Comparison of ENCODE assay signal across 1 cellular context in the genomic region with DNA sequence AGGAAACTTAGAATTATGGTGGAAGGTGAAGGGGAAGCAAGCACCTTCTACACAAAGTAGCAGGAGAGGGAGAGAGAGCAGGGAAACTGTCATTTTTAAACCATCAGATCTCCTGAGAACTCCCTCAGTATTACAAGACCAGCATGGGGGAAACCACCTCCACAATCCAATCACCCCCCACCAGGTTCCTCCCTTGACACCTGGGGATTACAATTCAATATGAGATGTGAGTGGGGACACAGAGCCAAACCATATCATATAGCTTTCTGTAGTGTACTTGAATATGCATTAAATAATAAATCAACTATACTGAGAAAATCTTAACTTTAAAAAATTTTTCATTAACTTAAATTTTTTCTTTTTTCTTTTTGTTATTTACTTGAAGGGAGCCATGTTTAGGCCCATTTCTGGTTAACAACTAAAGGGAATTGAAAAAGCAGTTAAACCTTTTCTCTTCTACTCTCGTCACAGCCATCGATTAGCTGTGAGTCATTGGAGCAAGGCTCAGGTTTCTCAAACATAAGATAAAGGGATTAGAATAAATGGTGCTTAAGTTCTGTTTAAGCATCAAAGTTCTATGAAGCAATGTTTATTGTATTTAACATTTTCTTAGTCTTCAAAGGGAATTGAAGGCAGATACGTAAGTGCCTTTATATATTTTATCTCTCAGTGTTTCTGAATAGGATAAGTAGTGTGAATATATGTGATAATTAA.
A peak's percentile ranks its signal among the peaks of the same experiment; 100 is the strongest.
TF ChIP-seq lines count a peak whose summit lies in the region.

No MANE protein-coding gene starts in this region.

TF ChIP-seq in HepG2, 621 proteins besides CTCF, POLR2A, EP300 and RAD21 (continued from another document and continues in another):
- TF ChIP-seq, protein P1, sequence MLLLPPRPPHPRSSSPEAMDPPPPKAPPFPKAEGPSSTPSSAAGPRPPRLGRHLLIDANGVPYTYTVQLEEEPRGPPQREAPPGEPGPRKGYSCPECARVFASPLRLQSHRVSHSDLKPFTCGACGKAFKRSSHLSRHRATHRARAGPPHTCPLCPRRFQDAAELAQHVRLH (CRISPR knock-in tag; IDR thresholded peaks at IDR 0.05; ENCODE audit: borderline replicate concordance, low read depth), result no peak
- TF ChIP-seq CENPT (CRISPR knock-in tag; IDR thresholded peaks at IDR 0.05; ENCODE audit: low read depth) (no peak), GATAD2A (CRISPR knock-in tag; IDR thresholded peaks at IDR 0.05) (peak; percentile 97), SOX5 (CRISPR knock-in tag; IDR thresholded peaks at IDR 0.05; ENCODE audit: borderline replicate concordance) (peak; percentile 92), ZNF296 (CRISPR knock-in tag; conservative IDR thresholded peaks at IDR 0.05) (no peak), SAFB2 (CRISPR knock-in tag; IDR thresholded peaks at IDR 0.05; ENCODE audit: borderline replicate concordance, low read depth) (no peak), KDM6A (CRISPR knock-in tag; IDR thresholded peaks at IDR 0.05; ENCODE audit: low read depth) (peak; percentile 69), ZNF549 (CRISPR knock-in tag; IDR thresholded peaks at IDR 0.05) (no peak), ZNF234 (CRISPR knock-in tag; conservative IDR thresholded peaks at IDR 0.05) (no peak), TOPORS (CRISPR knock-in tag; IDR thresholded peaks at IDR 0.05) (no peak; the same call in 1 of the 2 replicates), ISX (CRISPR knock-in tag; conservative IDR thresholded peaks at IDR 0.05) (no peak), SP140L (CRISPR knock-in tag; IDR thresholded peaks at IDR 0.05; ENCODE audit: borderline replicate concordance) (no peak), ZBTB21 (CRISPR knock-in tag; IDR thresholded peaks at IDR 0.05) (no peak), NFIB (CRISPR knock-in tag; IDR thresholded peaks at IDR 0.05; ENCODE audit: borderline replicate concordance) (no peak), ISL2 (CRISPR knock-in tag; IDR thresholded peaks at IDR 0.05) (peak; percentile 99), ZNF614 (CRISPR knock-in tag; IDR thresholded peaks at IDR 0.05; ENCODE audit: borderline replicate concordance) (no peak; the same call in 1 of the 2 replicates), HNF4A (CRISPR knock-in tag; IDR thresholded peaks at IDR 0.05) (peak; percentile 91), MBD4 (IDR thresholded peaks at IDR 0.05; ENCODE audit: borderline replicate concordance, low read length) (peak; percentile 97), TRIM24 (CRISPR knock-in tag; IDR thresholded peaks at IDR 0.05) (0 out of 2 replicates have a peak, but pooled peaks have one; percentile 35), HCFC1 (IDR thresholded peaks at IDR 0.05; ENCODE audit: low read depth, low read length) (no peak), KLF13 (CRISPR knock-in tag; IDR thresholded peaks at IDR 0.05) (no peak), TBX3 (IDR thresholded peaks at IDR 0.05; ENCODE audit: borderline replicate concordance) (peak; percentile 82; the same call in 1 of the 2 replicates), TP53 (CRISPR knock-in tag; conservative IDR thresholded peaks at IDR 0.05) (no peak), SMAD9 (CRISPR knock-in tag; IDR thresholded peaks at IDR 0.05) (no peak), POLR2AphosphoS5 (IDR thresholded peaks at IDR 0.05; ENCODE audit: low read depth, low read length) (no peak; the same call in 1 of the 2 replicates), KLF15 (CRISPR knock-in tag; IDR thresholded peaks at IDR 0.05; ENCODE audit: borderline replicate concordance) (no peak), BCL6 (CRISPR knock-in tag; IDR thresholded peaks at IDR 0.05) (peak; percentile 85), ZNF446 (CRISPR knock-in tag; IDR thresholded peaks at IDR 0.05) (no peak), GPN1 (CRISPR knock-in tag; IDR thresholded peaks at IDR 0.05; ENCODE audit: borderline replicate concordance) (no peak), MBNL3 (CRISPR knock-in tag; conservative IDR thresholded peaks at IDR 0.05) (no peak), CHD4 (IDR thresholded peaks at IDR 0.05; ENCODE audit: borderline replicate concordance, low read length) (peak; percentile 32; the same call in 1 of the 2 replicates), ZNF10 (CRISPR knock-in tag; IDR thresholded peaks at IDR 0.05; ENCODE audit: borderline replicate concordance, low read depth) (no peak), STAG1 (CRISPR knock-in tag; IDR thresholded peaks at IDR 0.05) (peak; percentile 36), RFX1 (IDR thresholded peaks at IDR 0.05) (no peak), U2AF1 (optimal IDR thresholded peaks at IDR 0.05; ENCODE audit: low read depth, low read length) (no peak), NR3C1 (CRISPR knock-in tag; IDR thresholded peaks at IDR 0.05) (no peak), ZFP1 (CRISPR knock-in tag; IDR thresholded peaks at IDR 0.05) (peak; percentile 78)
- TF ChIP-seq, protein P2, sequence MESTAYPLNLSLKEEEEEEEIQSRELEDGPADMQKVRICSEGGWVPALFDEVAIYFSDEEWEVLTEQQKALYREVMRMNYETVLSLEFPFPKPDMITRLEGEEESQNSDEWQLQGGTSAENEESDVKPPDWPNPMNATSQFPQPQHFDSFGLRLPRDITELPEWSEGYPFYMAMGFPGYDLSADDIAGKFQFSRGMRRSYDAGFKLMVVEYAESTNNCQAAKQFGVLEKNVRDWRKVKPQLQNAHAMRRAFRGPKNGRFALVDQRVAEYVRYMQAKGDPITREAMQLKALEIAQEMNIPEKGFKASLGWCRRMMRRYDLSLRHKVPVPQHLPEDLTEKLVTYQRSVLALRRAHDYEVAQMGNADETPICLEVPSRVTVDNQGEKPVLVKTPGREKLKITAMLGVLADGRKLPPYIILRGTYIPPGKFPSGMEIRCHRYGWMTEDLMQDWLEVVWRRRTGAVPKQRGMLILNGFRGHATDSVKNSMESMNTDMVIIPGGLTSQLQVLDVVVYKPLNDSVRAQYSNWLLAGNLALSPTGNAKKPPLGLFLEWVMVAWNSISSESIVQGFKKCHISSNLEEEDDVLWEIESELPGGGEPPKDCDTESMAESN (CRISPR knock-in tag; conservative IDR thresholded peaks at IDR 0.05), result peak; percentile 31; the same call in 1 of the 2 replicates
- TF ChIP-seq, protein P3, sequence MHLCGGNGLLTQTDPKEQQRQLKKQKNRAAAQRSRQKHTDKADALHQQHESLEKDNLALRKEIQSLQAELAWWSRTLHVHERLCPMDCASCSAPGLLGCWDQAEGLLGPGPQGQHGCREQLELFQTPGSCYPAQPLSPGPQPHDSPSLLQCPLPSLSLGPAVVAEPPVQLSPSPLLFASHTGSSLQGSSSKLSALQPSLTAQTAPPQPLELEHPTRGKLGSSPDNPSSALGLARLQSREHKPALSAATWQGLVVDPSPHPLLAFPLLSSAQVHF (CRISPR knock-in tag; IDR thresholded peaks at IDR 0.05), result no peak
- TF ChIP-seq, protein P4, sequence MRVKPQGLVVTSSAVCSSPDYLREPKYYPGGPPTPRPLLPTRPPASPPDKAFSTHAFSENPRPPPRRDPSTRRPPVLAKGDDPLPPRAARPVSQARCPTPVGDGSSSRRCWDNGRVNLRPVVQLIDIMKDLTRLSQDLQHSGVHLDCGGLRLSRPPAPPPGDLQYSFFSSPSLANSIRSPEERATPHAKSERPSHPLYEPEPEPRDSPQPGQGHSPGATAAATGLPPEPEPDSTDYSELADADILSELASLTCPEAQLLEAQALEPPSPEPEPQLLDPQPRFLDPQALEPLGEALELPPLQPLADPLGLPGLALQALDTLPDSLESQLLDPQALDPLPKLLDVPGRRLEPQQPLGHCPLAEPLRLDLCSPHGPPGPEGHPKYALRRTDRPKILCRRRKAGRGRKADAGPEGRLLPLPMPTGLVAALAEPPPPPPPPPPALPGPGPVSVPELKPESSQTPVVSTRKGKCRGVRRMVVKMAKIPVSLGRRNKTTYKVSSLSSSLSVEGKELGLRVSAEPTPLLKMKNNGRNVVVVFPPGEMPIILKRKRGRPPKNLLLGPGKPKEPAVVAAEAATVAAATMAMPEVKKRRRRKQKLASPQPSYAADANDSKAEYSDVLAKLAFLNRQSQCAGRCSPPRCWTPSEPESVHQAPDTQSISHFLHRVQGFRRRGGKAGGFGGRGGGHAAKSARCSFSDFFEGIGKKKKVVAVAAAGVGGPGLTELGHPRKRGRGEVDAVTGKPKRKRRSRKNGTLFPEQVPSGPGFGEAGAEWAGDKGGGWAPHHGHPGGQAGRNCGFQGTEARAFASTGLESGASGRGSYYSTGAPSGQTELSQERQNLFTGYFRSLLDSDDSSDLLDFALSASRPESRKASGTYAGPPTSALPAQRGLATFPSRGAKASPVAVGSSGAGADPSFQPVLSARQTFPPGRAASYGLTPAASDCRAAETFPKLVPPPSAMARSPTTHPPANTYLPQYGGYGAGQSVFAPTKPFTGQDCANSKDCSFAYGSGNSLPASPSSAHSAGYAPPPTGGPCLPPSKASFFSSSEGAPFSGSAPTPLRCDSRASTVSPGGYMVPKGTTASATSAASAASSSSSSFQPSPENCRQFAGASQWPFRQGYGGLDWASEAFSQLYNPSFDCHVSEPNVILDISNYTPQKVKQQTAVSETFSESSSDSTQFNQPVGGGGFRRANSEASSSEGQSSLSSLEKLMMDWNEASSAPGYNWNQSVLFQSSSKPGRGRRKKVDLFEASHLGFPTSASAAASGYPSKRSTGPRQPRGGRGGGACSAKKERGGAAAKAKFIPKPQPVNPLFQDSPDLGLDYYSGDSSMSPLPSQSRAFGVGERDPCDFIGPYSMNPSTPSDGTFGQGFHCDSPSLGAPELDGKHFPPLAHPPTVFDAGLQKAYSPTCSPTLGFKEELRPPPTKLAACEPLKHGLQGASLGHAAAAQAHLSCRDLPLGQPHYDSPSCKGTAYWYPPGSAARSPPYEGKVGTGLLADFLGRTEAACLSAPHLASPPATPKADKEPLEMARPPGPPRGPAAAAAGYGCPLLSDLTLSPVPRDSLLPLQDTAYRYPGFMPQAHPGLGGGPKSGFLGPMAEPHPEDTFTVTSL (CRISPR knock-in tag; IDR thresholded peaks at IDR 0.05; ENCODE audit: borderline replicate concordance), result peak; percentile 98; the same call in 1 of the 2 replicates
- TF ChIP-seq, protein P5, sequence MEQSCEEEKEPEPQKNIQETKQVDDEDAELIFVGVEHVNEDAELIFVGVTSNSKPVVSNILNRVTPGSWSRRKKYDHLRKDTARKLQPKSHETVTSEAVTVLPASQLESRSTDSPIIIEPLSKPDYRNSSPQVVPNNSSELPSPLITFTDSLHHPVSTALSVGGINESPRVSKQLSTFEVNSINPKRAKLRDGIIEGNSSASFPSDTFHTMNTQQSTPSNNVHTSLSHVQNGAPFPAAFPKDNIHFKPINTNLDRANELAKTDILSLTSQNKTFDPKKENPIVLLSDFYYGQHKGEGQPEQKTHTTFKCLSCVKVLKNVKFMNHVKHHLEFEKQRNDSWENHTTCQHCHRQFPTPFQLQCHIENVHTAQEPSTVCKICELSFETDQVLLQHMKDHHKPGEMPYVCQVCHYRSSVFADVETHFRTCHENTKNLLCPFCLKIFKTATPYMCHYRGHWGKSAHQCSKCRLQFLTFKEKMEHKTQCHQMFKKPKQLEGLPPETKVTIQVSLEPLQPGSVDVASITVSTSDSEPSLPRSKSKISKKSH (CRISPR knock-in tag; IDR thresholded peaks at IDR 0.05; ENCODE audit: borderline replicate concordance), result no peak
- TF ChIP-seq, protein P6, sequence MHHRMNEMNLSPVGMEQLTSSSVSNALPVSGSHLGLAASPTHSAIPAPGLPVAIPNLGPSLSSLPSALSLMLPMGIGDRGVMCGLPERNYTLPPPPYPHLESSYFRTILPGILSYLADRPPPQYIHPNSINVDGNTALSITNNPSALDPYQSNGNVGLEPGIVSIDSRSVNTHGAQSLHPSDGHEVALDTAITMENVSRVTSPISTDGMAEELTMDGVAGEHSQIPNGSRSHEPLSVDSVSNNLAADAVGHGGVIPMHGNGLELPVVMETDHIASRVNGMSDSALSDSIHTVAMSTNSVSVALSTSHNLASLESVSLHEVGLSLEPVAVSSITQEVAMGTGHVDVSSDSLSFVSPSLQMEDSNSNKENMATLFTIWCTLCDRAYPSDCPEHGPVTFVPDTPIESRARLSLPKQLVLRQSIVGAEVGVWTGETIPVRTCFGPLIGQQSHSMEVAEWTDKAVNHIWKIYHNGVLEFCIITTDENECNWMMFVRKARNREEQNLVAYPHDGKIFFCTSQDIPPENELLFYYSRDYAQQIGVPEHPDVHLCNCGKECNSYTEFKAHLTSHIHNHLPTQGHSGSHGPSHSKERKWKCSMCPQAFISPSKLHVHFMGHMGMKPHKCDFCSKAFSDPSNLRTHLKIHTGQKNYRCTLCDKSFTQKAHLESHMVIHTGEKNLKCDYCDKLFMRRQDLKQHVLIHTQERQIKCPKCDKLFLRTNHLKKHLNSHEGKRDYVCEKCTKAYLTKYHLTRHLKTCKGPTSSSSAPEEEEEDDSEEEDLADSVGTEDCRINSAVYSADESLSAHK (CRISPR knock-in tag; IDR thresholded peaks at IDR 0.05; ENCODE audit: borderline replicate concordance), result no peak
- TF ChIP-seq, protein P7, sequence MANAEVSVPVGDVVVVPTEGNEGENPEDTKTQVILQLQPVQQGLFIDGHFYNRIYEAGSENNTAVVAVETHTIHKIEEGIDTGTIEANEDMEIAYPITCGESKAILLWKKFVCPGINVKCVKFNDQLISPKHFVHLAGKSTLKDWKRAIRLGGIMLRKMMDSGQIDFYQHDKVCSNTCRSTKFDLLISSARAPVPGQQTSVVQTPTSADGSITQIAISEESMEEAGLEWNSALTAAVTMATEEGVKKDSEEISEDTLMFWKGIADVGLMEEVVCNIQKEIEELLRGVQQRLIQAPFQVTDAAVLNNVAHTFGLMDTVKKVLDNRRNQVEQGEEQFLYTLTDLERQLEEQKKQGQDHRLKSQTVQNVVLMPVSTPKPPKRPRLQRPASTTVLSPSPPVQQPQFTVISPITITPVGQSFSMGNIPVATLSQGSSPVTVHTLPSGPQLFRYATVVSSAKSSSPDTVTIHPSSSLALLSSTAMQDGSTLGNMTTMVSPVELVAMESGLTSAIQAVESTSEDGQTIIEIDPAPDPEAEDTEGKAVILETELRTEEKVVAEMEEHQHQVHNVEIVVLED (CRISPR knock-in tag; IDR thresholded peaks at IDR 0.05; ENCODE audit: borderline replicate concordance), result no peak
- TF ChIP-seq, protein P8, sequence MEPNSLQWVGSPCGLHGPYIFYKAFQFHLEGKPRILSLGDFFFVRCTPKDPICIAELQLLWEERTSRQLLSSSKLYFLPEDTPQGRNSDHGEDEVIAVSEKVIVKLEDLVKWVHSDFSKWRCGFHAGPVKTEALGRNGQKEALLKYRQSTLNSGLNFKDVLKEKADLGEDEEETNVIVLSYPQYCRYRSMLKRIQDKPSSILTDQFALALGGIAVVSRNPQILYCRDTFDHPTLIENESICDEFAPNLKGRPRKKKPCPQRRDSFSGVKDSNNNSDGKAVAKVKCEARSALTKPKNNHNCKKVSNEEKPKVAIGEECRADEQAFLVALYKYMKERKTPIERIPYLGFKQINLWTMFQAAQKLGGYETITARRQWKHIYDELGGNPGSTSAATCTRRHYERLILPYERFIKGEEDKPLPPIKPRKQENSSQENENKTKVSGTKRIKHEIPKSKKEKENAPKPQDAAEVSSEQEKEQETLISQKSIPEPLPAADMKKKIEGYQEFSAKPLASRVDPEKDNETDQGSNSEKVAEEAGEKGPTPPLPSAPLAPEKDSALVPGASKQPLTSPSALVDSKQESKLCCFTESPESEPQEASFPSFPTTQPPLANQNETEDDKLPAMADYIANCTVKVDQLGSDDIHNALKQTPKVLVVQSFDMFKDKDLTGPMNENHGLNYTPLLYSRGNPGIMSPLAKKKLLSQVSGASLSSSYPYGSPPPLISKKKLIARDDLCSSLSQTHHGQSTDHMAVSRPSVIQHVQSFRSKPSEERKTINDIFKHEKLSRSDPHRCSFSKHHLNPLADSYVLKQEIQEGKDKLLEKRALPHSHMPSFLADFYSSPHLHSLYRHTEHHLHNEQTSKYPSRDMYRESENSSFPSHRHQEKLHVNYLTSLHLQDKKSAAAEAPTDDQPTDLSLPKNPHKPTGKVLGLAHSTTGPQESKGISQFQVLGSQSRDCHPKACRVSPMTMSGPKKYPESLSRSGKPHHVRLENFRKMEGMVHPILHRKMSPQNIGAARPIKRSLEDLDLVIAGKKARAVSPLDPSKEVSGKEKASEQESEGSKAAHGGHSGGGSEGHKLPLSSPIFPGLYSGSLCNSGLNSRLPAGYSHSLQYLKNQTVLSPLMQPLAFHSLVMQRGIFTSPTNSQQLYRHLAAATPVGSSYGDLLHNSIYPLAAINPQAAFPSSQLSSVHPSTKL (CRISPR knock-in tag; IDR thresholded peaks at IDR 0.05), result peak; percentile 94
